In genomic region chr7:129886818-129887186, GRCh38 we compare ENCODE assay signal across 21 cellular contexts.
"Had no signal": no experiment of that assay in that cellular context is flagged by ENCODE, and none has a peak within 500 bp of the region (broad histone marks: within the 10 kb centered on the region; RNA-seq: fewer than 3 reads in every experiment).

No MANE protein-coding gene starts in this region.

- H3K27me3 Mint-ChIP-seq: activated naive CD4-positive, alpha-beta T cell treated with anti-CD3 and anti-CD28 coated beads, Interleukin-2, amount 50 U/mL, for 24 hours; brain; naive thymus-derived CD4-positive, alpha-beta T cell; progenitor cell of endocrine pancreas; stimulated activated memory B cell treated with anti-CD40 and anti-IgM and Interleukin-4, amounts not matched to agents 10 μg/mL and 1 μg/mL and 100 μg/mL, for 72 hours had no signal

- H3K4me1 Mint-ChIP-seq: neural progenitor cell; stimulated activated memory B cell treated with anti-CD40 and anti-IgM and Interleukin-4, amounts not matched to agents 10 μg/mL and 1 μg/mL and 100 μg/mL, for 72 hours had no signal

- H3K9me3 Mint-ChIP-seq: activated naive CD4-positive, alpha-beta T cell treated with anti-CD3 and anti-CD28 coated beads, Interleukin-2, amount 50 U/mL, for 24 hours; brain; naive thymus-derived CD4-positive, alpha-beta T cell; neural progenitor cell; stimulated activated memory B cell treated with anti-CD40 and anti-IgM and Interleukin-4, amounts not matched to agents 10 μg/mL and 1 μg/mL and 100 μg/mL, for 72 hours; T-helper 2 cell treated with Interferon-gamma antibody and Interleukin-4, amounts not matched to agents 5 μg/mL and 100 μg/mL, for 36 hours had no signal

- DNase-seq: activated CD4-positive, alpha-beta T cell treated with anti-CD3 and anti-CD28 coated beads, Interleukin-2, amount 50 U/mL, for 1 hour; activated CD8-positive, alpha-beta T cell treated with anti-CD3 and anti-CD28 coated beads, Interleukin-2, amount 10 ng/mL, durations not matched to agents 7 days and 5 days; activated gamma-delta T cell treated with Interleukin-2 at 50 U/mL for 16 hours; activated T-cell treated with anti-CD3 and anti-CD28 coated beads, Interleukin-2, amount 50 U/mL, for 1 hour; effector CD8-positive, alpha-beta T cell; islet precursor cell; left lung; naive thymus-derived CD4-positive, alpha-beta T cell; right cardiac atrium; stimulated activated CD4-positive, alpha-beta T cell treated with anti-CD3 and anti-CD28 coated beads, Interleukin-1b, Interleukin-23, amount 100 ng/mL, for 48 hours; stomach; testis; trophoblast cell; uterus had no signal

- H3K4me3 Mint-ChIP-seq: activated CD8-positive, alpha-beta T cell treated with anti-CD3 and anti-CD28 coated beads, Interleukin-2, amount 10 ng/mL, durations not matched to agents 7 days and 5 days; activated naive CD4-positive, alpha-beta T cell treated with anti-CD3 and anti-CD28 coated beads, Interleukin-2, amount 50 U/mL, for 24 hours; brain; naive thymus-derived CD4-positive, alpha-beta T cell; neural progenitor cell; stimulated activated memory B cell treated with anti-CD40 and anti-IgM and Interleukin-4, amounts not matched to agents 10 μg/mL and 1 μg/mL and 100 μg/mL, for 72 hours; T-helper 2 cell treated with Interferon-gamma antibody and Interleukin-4, amounts not matched to agents 5 μg/mL and 100 μg/mL, for 36 hours had no signal

- ATAC-seq: activated CD4-positive, CD25-positive, alpha-beta regulatory T cell treated with anti-CD3 and anti-CD28 coated beads, Interleukin-2, amount 50 U/mL, for 24 hours; activated CD8-positive, alpha-beta T cell treated with anti-CD3 and anti-CD28 coated beads, Interleukin-2, amount 10 ng/mL, durations not matched to agents 7 days and 5 days; left lung; naive thymus-derived CD4-positive, alpha-beta T cell; stimulated activated memory B cell treated with anti-CD40 and anti-IgM and Interleukin-4, amounts not matched to agents 10 μg/mL and 1 μg/mL and 100 μg/mL, for 72 hours had no signal

- H3K27ac Mint-ChIP-seq: activated CD8-positive, alpha-beta T cell treated with anti-CD3 and anti-CD28 coated beads, Interleukin-2, amount 10 ng/mL, durations not matched to agents 7 days and 5 days; activated naive CD4-positive, alpha-beta T cell treated with anti-CD3 and anti-CD28 coated beads, Interleukin-2, amount 50 U/mL, for 24 hours; neural progenitor cell; stimulated activated memory B cell treated with anti-CD40 and anti-IgM and Interleukin-4, amounts not matched to agents 10 μg/mL and 1 μg/mL and 100 μg/mL, for 72 hours; T-helper 2 cell treated with Interferon-gamma antibody and Interleukin-4, amounts not matched to agents 5 μg/mL and 100 μg/mL, for 36 hours had no signal

- H3K36me3 Mint-ChIP-seq: stimulated activated memory B cell treated with anti-CD40 and anti-IgM and Interleukin-4, amounts not matched to agents 10 μg/mL and 1 μg/mL and 100 μg/mL, for 72 hours had no signal
